1 cellular context compared by ENCODE assay signal in genomic region chr13:74620711-74621110, GRCh38.
TF ChIP-seq lines count a peak whose summit lies in the region.

No MANE protein-coding gene starts in this region.

TF ChIP-seq in SK-N-SH, 30 proteins besides CTCF, POLR2A, EP300 and RAD21 (continued from another document):
- TF ChIP-seq, protein P1, sequence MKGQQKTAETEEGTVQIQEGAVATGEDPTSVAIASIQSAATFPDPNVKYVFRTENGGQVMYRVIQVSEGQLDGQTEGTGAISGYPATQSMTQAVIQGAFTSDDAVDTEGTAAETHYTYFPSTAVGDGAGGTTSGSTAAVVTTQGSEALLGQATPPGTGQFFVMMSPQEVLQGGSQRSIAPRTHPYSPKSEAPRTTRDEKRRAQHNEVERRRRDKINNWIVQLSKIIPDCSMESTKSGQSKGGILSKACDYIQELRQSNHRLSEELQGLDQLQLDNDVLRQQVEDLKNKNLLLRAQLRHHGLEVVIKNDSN (IDR thresholded peaks at IDR 0.05; ENCODE audit: borderline replicate concordance, low read depth) = no peak
- TF ChIP-seq TCF12 (IDR thresholded peaks at IDR 0.05) (no peak), GABPA (IDR thresholded peaks at IDR 0.05; ENCODE audit: low read depth) (no peak), TAF1 (IDR thresholded peaks at IDR 0.05; ENCODE audit: borderline replicate concordance, low read depth, low read length) (no peak), CHD2 (IDR thresholded peaks at IDR 0.05; ENCODE audit: low read length, partially characterized antibody) (no peak), POLR2AphosphoS5 (IDR thresholded peaks at IDR 0.05; ENCODE audit: low read depth, low read length) (no peak), FOXJ3 (CRISPR knock-in tag; IDR thresholded peaks at IDR 0.05) (no peak), RFX5 (IDR thresholded peaks at IDR 0.05; ENCODE audit: low read length) (no peak), SMC3 (IDR thresholded peaks at IDR 0.05; ENCODE audit: low read depth, low read length) (no peak), TEAD4 (IDR thresholded peaks at IDR 0.05; ENCODE audit: borderline replicate concordance, insufficient read depth) (no peak), RCOR1 (IDR thresholded peaks at IDR 0.05; ENCODE audit: low read length) (no peak), NRF1 (IDR thresholded peaks at IDR 0.05; ENCODE audit: low read depth, low read length) (no peak)
